17 cellular contexts compared by ENCODE assay signal in genomic region chr14:104238424-104239184, GRCh38.
A peak's percentile ranks its signal among the peaks of the same experiment; 100 is the strongest.
DNase-seq lines count a peak whose midpoint lies in the region; ATAC-seq and TF ChIP-seq lines count a peak whose summit lies in the region.
"Had no signal": no experiment of that assay in that cellular context is flagged by ENCODE, and none has a peak within 500 bp of the region (broad histone marks: within the 10 kb centered on the region; RNA-seq: fewer than 3 reads in every experiment).

No MANE protein-coding gene starts in this region.

- no peak overlapping the region for H2BK15ac ChIP-seq in neuronal stem cell (ENCODE audit: low read length)

- TF ChIP-seq EP300 in upper lobe of left lung (IDR thresholded peaks at IDR 0.05): no peak
- TF ChIP-seq EP300 in SK-N-SH (IDR thresholded peaks at IDR 0.05; ENCODE audit: borderline replicate concordance in 1 of 2, low read depth in 1 of 2, low read length in 1 of 2): no peak

- H2BK120ac ChIP-seq in neuronal stem cell (ENCODE audit: low read depth, low read length): no peak overlapping the region

- H3K14ac ChIP-seq in neuronal stem cell (ENCODE audit: low read length): no peak overlapping the region

- H3F3A ChIP-seq in SK-N-SH (replicated peaks; ENCODE audit: insufficient read depth): no peaks in the 10 kb centered on the region

- TF ChIP-seq CTCF in coronary artery (IDR thresholded peaks at IDR 0.05) (no peak), upper lobe of left lung (IDR thresholded peaks at IDR 0.05) (no peak), SK-N-SH (IDR thresholded peaks at IDR 0.05) (no peak)

- intact Hi-C loops in Right ventricle myocardium inferior (cut with DNase I) (no loop called here), Right ventricle myocardium superior (cut with DNase I) (no loop called here)

- ATAC-seq in Right ventricle myocardium inferior (no peak), Right ventricle myocardium superior (ENCODE audit: poor library complexity) (no peak), upper lobe of left lung (ENCODE audit: low FRiP score in 2 of 2) (no peak), HG03342 (IDR thresholded peaks at IDR 0.05; ENCODE audit: unreplicated experiment) (no peak)

- DNase-seq in Right ventricle myocardium inferior (ENCODE audit: missing footprints) (peak; percentile 28), Right ventricle myocardium superior (no peak), coronary artery (ENCODE audit: low spot score) (peak; percentile 43), neuronal stem cell (ENCODE audit: low spot score) (no peak), upper lobe of left lung (peak; percentile 8 to 59), AG08396 (ENCODE audit: low spot score) (no peak), SK-N-SH (no peak)
- DNase-seq: GF-D8; NCI-H1092; NCI-H2227 treated with DMSO at 0.1 percent for 48 hours; NCI-H69; NK-92 treated with Interleukin-12 subunit alpha and Interleukin-12 subunit beta, amount 100 ng/mL, for 24 hours; OCI-M1; RPMI8226 had no signal

- H3K4ac ChIP-seq in neuronal stem cell (ENCODE audit: low read length): no peak overlapping the region

- H3K4me3 ChIP-seq in coronary artery (no peak overlapping the region), neuronal stem cell (ENCODE audit: low read length in 2 of 2) (no peak overlapping the region), upper lobe of left lung (no peak overlapping the region), SK-N-SH (ENCODE audit: low read depth in 2 of 2, low read length in 1 of 2) (no peak overlapping the region)
- H3K4me3 ChIP-seq: A549 had no signal

- H3K9me3 ChIP-seq in neuronal stem cell (replicated peaks in 1 of 2; ENCODE audit: control insufficient read depth in 2 of 2, insufficient read depth in 1 of 2, low read depth in 1 of 2, low read length in 2 of 2) (peaks cover 0 to 10% of the 10 kb centered on the region in 2 donors), upper lobe of left lung (peaks cover 7 to 27% (median 15%) of the 10 kb centered on the region in 4 donors), SK-N-SH (no peaks in the 10 kb centered on the region)

- H3K79me1 ChIP-seq in neuronal stem cell (ENCODE audit: low read depth, low read length): no peaks in the 10 kb centered on the region

- H2AFZ ChIP-seq in neuronal stem cell (ENCODE audit: low read length) (no peak overlapping the region), SK-N-SH (ENCODE audit: low read depth) (no peak overlapping the region)

- peak overlapping the region; percentile 75 for H2BK5ac ChIP-seq in neuronal stem cell (ENCODE audit: low read length)

- no peak overlapping the region for H3K23ac ChIP-seq in neuronal stem cell (ENCODE audit: low read depth, low read length, poor library complexity)

- no peak overlapping the region for H4K8ac ChIP-seq in neuronal stem cell (ENCODE audit: low read depth, low read length)

- H3K4me1 ChIP-seq in neuronal stem cell (ENCODE audit: control insufficient read depth in 2 of 2, insufficient read depth in 1 of 2, low read depth in 1 of 2, low read length in 2 of 2) (peaks cover 0 to 5% of the 10 kb centered on the region in 2 donors), upper lobe of left lung (no peaks in the 10 kb centered on the region), SK-N-SH (ENCODE audit: control insufficient read depth in 1 of 2, insufficient read depth in 2 of 2, low read depth in 1 of 2, low read length in 1 of 2) (peaks cover 0 to 3% of the 10 kb centered on the region in 2 experiments; a peak in 1 of 4 replicates)
- H3K4me1 ChIP-seq: A549 had no signal

- H3K4me2 ChIP-seq in neuronal stem cell (ENCODE audit: insufficient read depth, low read length, poor library complexity, severe bottlenecking): no peak overlapping the region
- no peak overlapping the region for H3K4me2 ChIP-seq in SK-N-SH
- H3K4me2 ChIP-seq: A549, KMS-11 had no signal

- H3K36me3 ChIP-seq in neuronal stem cell (replicated peaks in 1 of 2; ENCODE audit: control insufficient read depth in 2 of 2, insufficient read depth in 2 of 2, low read length in 2 of 2) (no peaks in the 10 kb centered on the region), upper lobe of left lung (no peaks in the 10 kb centered on the region), SK-N-SH (replicated peaks in 1 of 2; ENCODE audit: control insufficient read depth in 1 of 2, insufficient read depth in 2 of 2, low read length in 1 of 2) (no peaks in the 10 kb centered on the region)

- H3K79me2 ChIP-seq in SK-N-SH (ENCODE audit: insufficient read depth): no peaks in the 10 kb centered on the region

- CTCF ChIA-PET in SK-N-SH (lab: Yijun Ruan, JAX): no interaction called here

- POLR2A ChIA-PET in SK-N-SH (lab: Yijun Ruan, JAX): no interaction called here

- H2AK5ac ChIP-seq in neuronal stem cell (ENCODE audit: low read depth, low read length): peak overlapping the region; percentile 21

- H3K18ac ChIP-seq in neuronal stem cell (ENCODE audit: low read length): no peak overlapping the region

- H3K27ac ChIP-seq in coronary artery (no peak overlapping the region), neuronal stem cell (replicated peaks; ENCODE audit: low read length) (no peak overlapping the region), upper lobe of left lung (no peak overlapping the region), SK-N-SH (ENCODE audit: low read depth in 2 of 2, low read length in 1 of 2) (no peak overlapping the region)
- H3K27ac ChIP-seq: A549, KMS-11 had no signal

- TF ChIP-seq POLR2A in upper lobe of left lung (IDR thresholded peaks at IDR 0.05): no peak

- peaks cover 0 to 5% (median 0%) of the 10 kb centered on the region in 3 experiments for H3K27me3 ChIP-seq in neuronal stem cell (ENCODE audit: control insufficient read depth in 3 of 3, insufficient read depth in 3 of 3, low read depth in 1 of 3, low read length in 3 of 3)
- no peaks in the 10 kb centered on the region for H3K27me3 ChIP-seq in upper lobe of left lung
- no peaks in the 10 kb centered on the region for H3K27me3 ChIP-seq in SK-N-SH (ENCODE audit: insufficient read depth)

- no peaks in the 10 kb centered on the region for H4K20me1 ChIP-seq in SK-N-SH (ENCODE audit: insufficient read depth)

- no peak overlapping the region for H4K91ac ChIP-seq in neuronal stem cell (ENCODE audit: low read depth, low read length, poor library complexity)

- H2BK12ac ChIP-seq in neuronal stem cell (ENCODE audit: low read length): no peak overlapping the region

- no CpG with 5 or more reads among the region's 21 CpGs for WGBS in neuronal stem cell (ENCODE audit: extremely low coverage in 2 of 2, insufficient read length in 2 of 2, insufficient replicate concordance in 1 of 2), 2 donors
- WGBS in upper lobe of left lung, 2 donors: 78 to 88% methylated on average over 15 to 21 of the region's 21 CpGs
- 63% methylated on average over 19 of the region's 21 CpGs for WGBS in SK-N-SH (ENCODE audit: low lambda C conversion rate)

- H3K9ac ChIP-seq in neuronal stem cell (ENCODE audit: low read depth, low read length, poor library complexity) (no peak overlapping the region), SK-N-SH (no peak overlapping the region)
- H3K9ac ChIP-seq: KMS-11 had no signal

- no peak for TF ChIP-seq RAD21 in SK-N-SH (IDR thresholded peaks at IDR 0.05; ENCODE audit: low read length)

- H3K9me2 ChIP-seq in SK-N-SH: no peaks in the 10 kb centered on the region

TF ChIP-seq in SK-N-SH, 30 proteins besides CTCF, POLR2A, EP300 and RAD21:
- no peak for TF ChIP-seq NRF1 (IDR thresholded peaks at IDR 0.05; ENCODE audit: low read depth, low read length)
- TF ChIP-seq YY1 (IDR thresholded peaks at IDR 0.05; ENCODE audit: low read depth): no peak
- no peak for TF ChIP-seq TEAD4 (IDR thresholded peaks at IDR 0.05; ENCODE audit: borderline replicate concordance, insufficient read depth)
- no peak for TF ChIP-seq TAF1 (IDR thresholded peaks at IDR 0.05; ENCODE audit: borderline replicate concordance, low read depth, low read length)
- TF ChIP-seq TCF12 (IDR thresholded peaks at IDR 0.05): no peak
- no peak for TF ChIP-seq RXRA (IDR thresholded peaks at IDR 0.05; ENCODE audit: borderline replicate concordance, low read depth)
- no peak for TF ChIP-seq FOXM1 (IDR thresholded peaks at IDR 0.05; ENCODE audit: low read depth)

Comparison
In these comparisons a context has a peak if more than half of its experiments do, and no peak if none do; other contexts are left out.
1. DNase-seq: peak in Right ventricle myocardium inferior (single experiment), coronary artery (single experiment) and upper lobe of left lung (2 of 2); none in Right ventricle myocardium superior (single experiment), neuronal stem cell (single experiment), AG08396 (single experiment) and SK-N-SH (single experiment).